Comparison of ENCODE assay signal across 17 cellular contexts in the genomic region with DNA sequence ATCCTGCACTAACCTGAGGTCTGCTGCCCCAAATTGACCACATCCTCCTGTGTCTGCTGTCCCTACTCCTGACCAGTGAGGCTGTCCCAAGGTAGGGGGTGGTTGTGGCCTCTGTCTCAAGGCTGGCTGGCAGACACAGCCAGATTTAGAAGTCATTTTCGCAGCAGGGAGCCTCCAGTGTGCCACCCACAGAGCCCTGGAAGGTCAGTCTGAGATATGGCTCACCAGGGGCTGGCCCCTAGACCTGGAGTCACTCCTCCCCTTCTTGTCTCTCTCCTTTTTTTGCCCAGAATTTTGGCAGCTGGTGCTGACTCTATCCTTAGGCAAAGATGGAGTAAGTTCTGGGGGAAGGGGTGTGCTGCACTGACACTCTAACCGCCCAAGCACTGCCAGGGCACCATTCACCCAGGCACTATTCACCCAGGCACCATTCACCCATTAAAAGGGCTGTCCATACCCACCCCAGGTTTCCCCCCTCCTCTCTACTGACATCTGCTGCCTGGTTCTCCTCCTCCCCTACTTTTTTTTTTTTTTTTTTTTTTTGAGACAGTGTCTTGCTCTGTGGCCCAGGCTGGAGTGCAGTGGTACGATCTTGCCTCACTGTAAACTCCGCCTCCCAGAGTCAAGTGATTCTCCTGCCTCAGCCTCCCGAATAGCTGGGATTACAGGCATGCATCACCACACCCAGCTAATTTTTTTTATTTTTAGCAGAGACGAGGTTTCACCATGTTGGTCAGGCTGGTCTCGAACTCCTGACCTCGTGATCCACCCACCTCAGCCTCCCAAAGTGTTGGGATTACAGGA. TPM values are rescaled to one million over a fixed set of nuclear protein-coding genes. Genes with fewer than 3 reads are reported as not detected.
DNase-seq lines count a peak whose midpoint lies in the region; ATAC-seq and TF ChIP-seq lines count a peak whose summit lies in the region.
"Had no signal": no experiment of that assay in that cellular context is flagged by ENCODE, and none has a peak within 500 bp of the region (broad histone marks: within the 10 kb centered on the region; RNA-seq: fewer than 3 reads in every experiment).

No MANE protein-coding gene starts in this region.

- TF ChIP-seq CTCF in GM20000 (IDR thresholded peaks at IDR 0.05; ENCODE audit: extremely low read depth, missing control alignments), result no peak
- no peak for TF ChIP-seq CTCF in OCI-LY3 (IDR thresholded peaks at IDR 0.05; ENCODE audit: low read depth, low read length)
- no peak for TF ChIP-seq CTCF in spleen (IDR thresholded peaks at IDR 0.05 in 8 of 11, conservative IDR thresholded peaks at IDR 0.05 in 3 of 11)

- ATAC-seq in HG03135 (IDR thresholded peaks at IDR 0.05; ENCODE audit: unreplicated experiment), result no peak
- ATAC-seq: Panc1, T-helper 17 cell had no signal

- H2AFZ ChIP-seq in OCI-LY3 (ENCODE audit: low read depth, low read length), result 0 out of 2 replicates have a peak overlapping the region, but pooled peaks have one; percentile 4

- peaks cover 10% of the 10 kb centered on the region for H3K4me1 Mint-ChIP-seq in T-helper 2 cell treated with Interferon-gamma antibody and Interleukin-4, amounts not matched to agents 5 μg/mL and 100 μg/mL, for 36 hours (ENCODE audit: low read depth)

- H3K4me1 ChIP-seq in OCI-LY3 (ENCODE audit: low read length), result 0 out of 2 replicates have a peak, but pooled peaks cover 4% of the 10 kb centered on the region
- peaks cover 13% of the 10 kb centered on the region for H3K4me1 ChIP-seq in mesendoderm (ENCODE audit: control insufficient read depth, low read depth, low read length)
- peaks cover 0 to 23% (median 16%) of the 10 kb centered on the region in 6 donors for H3K4me1 ChIP-seq in spleen

- H3K27ac ChIP-seq in OCI-LY3 (ENCODE audit: low read length) (no peak overlapping the region), mesendoderm (ENCODE audit: low read depth, low read length) (no peak overlapping the region), spleen (no peak overlapping the region)

- no peak overlapping the region for H3K9ac ChIP-seq in OCI-LY3 (ENCODE audit: low read length)
- H3K9ac ChIP-seq in mesendoderm (ENCODE audit: low read length), result no peak overlapping the region

- no peak overlapping the region for H3K18ac ChIP-seq in mesendoderm (ENCODE audit: low read length)

- H3K4me2 ChIP-seq in OCI-LY3 (ENCODE audit: low read length) (no peak overlapping the region), mesendoderm (ENCODE audit: low read length) (no peak overlapping the region)

- H2BK15ac ChIP-seq in mesendoderm (replicated peaks; ENCODE audit: low read depth), result no peak overlapping the region

- no peak overlapping the region for H3K27ac Mint-ChIP-seq in T-helper 2 cell treated with Interferon-gamma antibody and Interleukin-4, amounts not matched to agents 5 μg/mL and 100 μg/mL, for 36 hours
- H3K27ac Mint-ChIP-seq: CD8-positive, alpha-beta memory T cell had no signal

- H3K79me1 ChIP-seq in mesendoderm (ENCODE audit: low read length), result no peaks in the 10 kb centered on the region

- H4K8ac ChIP-seq in mesendoderm (ENCODE audit: low read depth, low read length), result no peak overlapping the region

- H2BK120ac ChIP-seq in mesendoderm (ENCODE audit: low read depth, low read length), result no peak overlapping the region

- no peak overlapping the region for H3K23ac ChIP-seq in mesendoderm (ENCODE audit: low read length)

- TF ChIP-seq POLR2A in spleen (IDR thresholded peaks at IDR 0.05), result no peak

- DNase-seq in NCI-H82 (lab: John Stamatoyannopoulos, UW) (peak; percentile 29), NCI-H82 treated with DMSO at 0.1 percent for 48 hours (lab: John Stamatoyannopoulos, UW; ENCODE audit: unreplicated experiment) (no peak), GM20000 (ENCODE audit: low spot score) (peak; percentile 30), mesendoderm (no peak), spleen (no peak)
- no peak for DNase-seq in T-helper 2 cell treated with Interferon-gamma antibody and Interleukin-4, amounts not matched to agents 5 μg/mL and 100 μg/mL, for 36 hours (ENCODE audit: low spot score)
- DNase-seq: C1 segment of cervical spinal cord; CD8-positive, alpha-beta memory T cell; DMS79; NCI-H187 treated with DMSO at 0.1 percent for 48 hours; T-helper 17 cell had no signal

- H3K27me3 ChIP-seq in OCI-LY3 (ENCODE audit: low read depth, low read length) (peaks cover 10% of the 10 kb centered on the region), mesendoderm (ENCODE audit: insufficient read depth, low read length, poor library complexity) (peaks cover 9% of the 10 kb centered on the region), spleen (replicated peaks in 1 of 7) (peaks cover 0 to 94% (median 34%) of the 10 kb centered on the region in 7 donors)

- H3K79me2 ChIP-seq in OCI-LY3 (ENCODE audit: low read length) (no peaks in the 10 kb centered on the region), mesendoderm (ENCODE audit: control insufficient read depth, insufficient read depth, low read length) (no peaks in the 10 kb centered on the region)

- H4K20me1 ChIP-seq in OCI-LY3 (ENCODE audit: insufficient read depth, low read length), result no peaks in the 10 kb centered on the region

- H3K36me3 ChIP-seq in OCI-LY3 (replicated peaks; ENCODE audit: low read depth, low read length) (no peaks in the 10 kb centered on the region), mesendoderm (ENCODE audit: control insufficient read depth, insufficient read depth, low read length) (no peaks in the 10 kb centered on the region), spleen (no peaks in the 10 kb centered on the region)

- H3K4me3 ChIP-seq in OCI-LY3 (ENCODE audit: low read length) (no peak overlapping the region), mesendoderm (ENCODE audit: low read length) (no peak overlapping the region), spleen (no peak overlapping the region)

- no peak overlapping the region for H3K4me3 Mint-ChIP-seq in T-helper 2 cell treated with Interferon-gamma antibody and Interleukin-4, amounts not matched to agents 5 μg/mL and 100 μg/mL, for 36 hours
- H3K4me3 Mint-ChIP-seq: CD8-positive, alpha-beta memory T cell; T-helper 17 cell had no signal

- H3K9me3 ChIP-seq in OCI-LY3 (ENCODE audit: insufficient read depth, low read length), result no peaks in the 10 kb centered on the region
- H3K9me3 ChIP-seq in spleen, result no peaks in the 10 kb centered on the region

- H3K27me3 Mint-ChIP-seq in T-helper 2 cell treated with Interferon-gamma antibody and Interleukin-4, amounts not matched to agents 5 μg/mL and 100 μg/mL, for 36 hours (ENCODE audit: low read depth), result peaks cover 71% of the 10 kb centered on the region

- H3K4ac ChIP-seq in mesendoderm (ENCODE audit: low read depth, low read length), result no peak overlapping the region

- H3K56ac ChIP-seq in mesendoderm (ENCODE audit: low read length), result peak overlapping the region; percentile 25

- H3K36me3 Mint-ChIP-seq in T-helper 2 cell treated with Interferon-gamma antibody and Interleukin-4, amounts not matched to agents 5 μg/mL and 100 μg/mL, for 36 hours (ENCODE audit: low read depth), result no peaks in the 10 kb centered on the region
- H3K36me3 Mint-ChIP-seq: CD8-positive, alpha-beta memory T cell had no signal

- H2BK5ac ChIP-seq in mesendoderm (ENCODE audit: low read length), result no peak overlapping the region

- H2AK5ac ChIP-seq in mesendoderm (ENCODE audit: low read length), result no peak overlapping the region

- no CpG with 5 or more reads among the region's 8 CpGs for WGBS in mesendoderm (ENCODE audit: extremely low coverage, insufficient coverage, low lambda C conversion rate)
- 61 to 77% (median 72%) methylated on average over 8 of the region's 8 CpGs for WGBS in spleen, 5 donors

- no peaks in the 10 kb centered on the region for H3K9me3 Mint-ChIP-seq in T-helper 2 cell treated with Interferon-gamma antibody and Interleukin-4, amounts not matched to agents 5 μg/mL and 100 μg/mL, for 36 hours
- H3K9me3 Mint-ChIP-seq: CD8-positive, alpha-beta memory T cell had no signal

- no peak overlapping the region for H4K5ac ChIP-seq in mesendoderm (ENCODE audit: low read length)

- intact Hi-C loops in spleen (cut with DNase I; ENCODE audit: low total_unique reads), result no loop called here

RNA-seq across cellular contexts. Expression of a gene that starts 7.7 kb away (rescaled TPM):
- 0.04 TPM for polyA plus RNA-seq in mesendoderm (2013, experiment 1 of 2)
- polyA plus RNA-seq in mesendoderm (2013, experiment 2 of 2), result 0.06 TPM
- total RNA-seq in spleen, result 1 to 10 TPM in 1 of 7 donors, under 1 TPM in 5, not detected in 1; 0.15 to 2.0 (median 0.40) TPM
- under 1 TPM; 0.09 to 0.64 (median 0.42) TPM for polyA plus RNA-seq in spleen
- polyA plus RNA-seq: CD8-positive, alpha-beta memory T cell had no signal

RNA-seq across cellular contexts. Expression of a gene that starts 13.3 kb away (rescaled TPM):
- not detected for polyA plus RNA-seq in mesendoderm (2013, experiment 1 of 2)
- polyA plus RNA-seq in mesendoderm (2013, experiment 2 of 2), result not detected
- total RNA-seq in spleen, result under 1 TPM in 3 of 7 donors, not detected in 4; 0.23 to 0.52 (median 0.41) TPM
- under 1 TPM in 1 of 3 donors, not detected in 2; 0.06 TPM for polyA plus RNA-seq in spleen
- total RNA-seq: A673; CD8-positive, alpha-beta memory T cell; NCI-H460; SK-MEL-5 had no signal

RNA-seq across cellular contexts. Expression of a gene that starts 19.9 kb away (rescaled TPM):
- 0.11 TPM for polyA plus RNA-seq in mesendoderm (2013, experiment 1 of 2)
- polyA plus RNA-seq in mesendoderm (2013, experiment 2 of 2), result 0.18 TPM
- total RNA-seq in spleen, result 1 to 10 TPM in 6 of 7 donors, under 1 TPM in 1; 0.59 to 2.9 (median 2.0) TPM
- polyA plus RNA-seq in spleen, result 1 to 10 TPM; 2.5 to 5.4 (median 4.6) TPM

RNA-seq across cellular contexts. Expression of a gene that starts 27.1 kb away (rescaled TPM):
- 25.8 TPM for polyA plus RNA-seq in mesendoderm (2013, experiment 1 of 2)
- polyA plus RNA-seq in mesendoderm (2013, experiment 2 of 2), result 25.6 TPM
- total RNA-seq in spleen, result 10 to 100 TPM; 40.2 to 47.2 (median 44.6) TPM
- polyA plus RNA-seq in spleen, result 10 to 100 TPM; 34.1 to 41.4 (median 39.8) TPM

RNA-seq across cellular contexts. Expression of a gene that starts 34.2 kb away (rescaled TPM):
- polyA plus RNA-seq in mesendoderm (2013, experiment 1 of 2), result 106 TPM
- 110 TPM for polyA plus RNA-seq in mesendoderm (2013, experiment 2 of 2)
- 100 to 1,000 TPM in 4 of 7 donors, 10 to 100 TPM in 3; 66.8 to 152 (median 125) TPM for total RNA-seq in spleen
- 10 to 100 TPM; 22.2 to 54.1 (median 31.2) TPM for polyA plus RNA-seq in spleen

Comparison
In these comparisons a context has a peak if more than half of its experiments do, and no peak if none do; other contexts are left out.
1. DNase-seq: peak in NCI-H82 (single experiment) and GM20000 (single experiment); none in NCI-H82 treated with DMSO at 0.1 percent for 48 hours (single experiment), mesendoderm (single experiment), spleen (single experiment) and T-helper 2 cell treated with Interferon-gamma antibody and Interleukin-4, amounts not matched to agents 5 μg/mL and 100 μg/mL, for 36 hours (single experiment).